ENCODE assay signal across 9 cellular contexts in genomic region chr20:4026093-4026601, GRCh38. TPM values are rescaled to one million over a fixed set of nuclear protein-coding genes. Genes with fewer than 3 reads are reported as not detected.
DNase-seq lines count a peak whose midpoint lies in the region; ATAC-seq and TF ChIP-seq lines count a peak whose summit lies in the region.
"Had no signal": no experiment of that assay in that cellular context is flagged by ENCODE, and none has a peak within 500 bp of the region (broad histone marks: within the 10 kb centered on the region; RNA-seq: fewer than 3 reads in every experiment).

No MANE protein-coding gene starts in this region.

- H2BK12ac ChIP-seq in H9 (ENCODE audit: insufficient read length, low read depth, low read length) = no peak overlapping the region

- H3K14ac ChIP-seq in H9 (ENCODE audit: insufficient read depth, low read length) = no peak overlapping the region

- no peaks in the 10 kb centered on the region for H3K79me2 ChIP-seq in H9 (ENCODE audit: insufficient read depth, low read length)

- no peak overlapping the region for H2BK5ac ChIP-seq in H9 (ENCODE audit: insufficient read length, low read length)

- no peak overlapping the region for H3K4me3 ChIP-seq in gastroesophageal sphincter
- H3K4me3 ChIP-seq in gastrocnemius medialis = no peak overlapping the region
- H3K4me3 ChIP-seq: pancreas had no signal

- H3K4me1 Mint-ChIP-seq in H9 = peaks cover 37 to 39% of the 10 kb centered on the region in 2 experiments
- no peaks in the 10 kb centered on the region for H3K4me1 Mint-ChIP-seq in activated CD4-positive, alpha-beta memory T cell treated with anti-CD3 and anti-CD28 coated beads, Interleukin-2, amount 10 ng/mL, durations not matched to agents 7 days and 5 days
- H3K4me1 Mint-ChIP-seq in activated naive CD4-positive, alpha-beta T cell treated with anti-CD3 and anti-CD28 coated beads for 36 hours (ENCODE audit: low read depth) = no peaks in the 10 kb centered on the region

- WGBS in H9 (ENCODE audit: extremely low coverage, insufficient read length, low lambda C conversion rate) = no CpG with 5 or more reads among the region's 4 CpGs
- 49 to 53% methylated on average over 3 to 4 of the region's 4 CpGs for WGBS in gastroesophageal sphincter (ENCODE audit: low coverage in 1 of 2), 2 donors

- no peaks in the 10 kb centered on the region for H3K23me2 ChIP-seq in H9 (ENCODE audit: insufficient read length, low read depth, low read length, poor library complexity, severe bottlenecking)

- H4K8ac ChIP-seq in H9 (replicated peaks; ENCODE audit: insufficient read length, low read depth, low read length) = no peak overlapping the region

- no peaks in the 10 kb centered on the region for H3K36me3 ChIP-seq in gastroesophageal sphincter
- no peaks in the 10 kb centered on the region for H3K36me3 ChIP-seq in gastrocnemius medialis
- H3K36me3 ChIP-seq: pancreas had no signal

- in situ Hi-C loops in SK-MEL-5 (cut with HindIII; ENCODE audit: low pct_unique_long_range_greater_than_20kb, low sequenced_read_pairs) (no loop called here), gastrocnemius medialis (cut with MboI; ENCODE audit: low sequenced_read_pairs in 4 of 4) (loop anchor here in 1 of 4 donors (10.0 kb wide), 1 partner anchor 49 kb away; no protein-coding TSS in a partner anchor)

- H3K4me1 ChIP-seq in H9 (ENCODE audit: insufficient read depth, low read length) (peaks cover 6% of the 10 kb centered on the region; the same call in 1 of the 2 replicates), gastroesophageal sphincter (peaks cover 0 to 13% (median 0%) of the 10 kb centered on the region in 3 donors), gastrocnemius medialis (peaks cover 0 to 4% of the 10 kb centered on the region in 2 donors)
- H3K4me1 ChIP-seq: pancreas had no signal

- no peak overlapping the region for H3K18ac ChIP-seq in H9 (ENCODE audit: insufficient read length, low read depth, low read length)

- DNase-seq in H9 (peak; percentile 52), SK-MEL-5 (ENCODE audit: low read depth, low spot score) (peak; percentile 59), gastrocnemius medialis (no peak), NOMO-1 treated with dmso at 0.1 percent for 144 hours (lab: John Stamatoyannopoulos, UW; ENCODE audit: unreplicated experiment) (no peak)
- DNase-seq in activated CD4-positive, alpha-beta memory T cell treated with anti-CD3 and anti-CD28 coated beads, Interleukin-2, amount 10 ng/mL, durations not matched to agents 7 days and 5 days = no peak
- DNase-seq in activated naive CD4-positive, alpha-beta T cell treated with anti-CD3 and anti-CD28 coated beads for 36 hours = no peak
- DNase-seq: pancreas had no signal

- H3T11ph ChIP-seq in H9 (ENCODE audit: low read length) = no peak overlapping the region

- H3K4me2 ChIP-seq in H9 (ENCODE audit: insufficient read depth, insufficient read length, low read length) = no peak overlapping the region

- no peak overlapping the region for H3K27ac Mint-ChIP-seq in H9
- H3K27ac Mint-ChIP-seq in activated CD4-positive, alpha-beta memory T cell treated with anti-CD3 and anti-CD28 coated beads, Interleukin-2, amount 10 ng/mL, durations not matched to agents 7 days and 5 days = no peak overlapping the region
- no peak overlapping the region for H3K27ac Mint-ChIP-seq in activated naive CD4-positive, alpha-beta T cell treated with anti-CD3 and anti-CD28 coated beads for 36 hours

- ATAC-seq in gastroesophageal sphincter (no peak), gastrocnemius medialis (peak; percentile 41 to 58), GM19324 (IDR thresholded peaks at IDR 0.05; ENCODE audit: low FRiP score, unreplicated experiment) (no peak)

- CTCF ChIA-PET in activated CD4-positive, alpha-beta memory T cell treated with anti-CD3 and anti-CD28 coated beads, Interleukin-2, amount 10 ng/mL, durations not matched to agents 7 days and 5 days (lab: Charles Lee) = interaction anchor here (0.7 to 1.3 kb wide), 3 partner anchors 22 to 338 kb away, joined by 3 to 5 read pairs (median 3); no protein-coding TSS in a partner anchor
- CTCF ChIA-PET in activated naive CD4-positive, alpha-beta T cell treated with anti-CD3 and anti-CD28 coated beads for 36 hours (lab: Charles Lee) = interaction anchor here (0.7 kb wide), 2 partner anchors 91 to 171 kb away, joined by 3 to 4 read pairs; no protein-coding TSS in a partner anchor

- no peak overlapping the region for H2BK15ac ChIP-seq in H9 (ENCODE audit: low read depth, low read length)

- H3K9me3 ChIP-seq in H9 (ENCODE audit: control insufficient read depth, low read depth, low read length) (peaks cover 5% of the 10 kb centered on the region), gastroesophageal sphincter (peaks cover 0 to 12% (median 0%) of the 10 kb centered on the region in 3 donors), gastrocnemius medialis (no peaks in the 10 kb centered on the region)
- H3K9me3 ChIP-seq: pancreas had no signal

- no peak overlapping the region for H3K9ac ChIP-seq in H9 (ENCODE audit: extremely low read depth, insufficient read length, low read length)

- peaks cover 6 to 18% of the 10 kb centered on the region in 2 experiments for H3K9me3 Mint-ChIP-seq in H9
- no peaks in the 10 kb centered on the region for H3K9me3 Mint-ChIP-seq in activated CD4-positive, alpha-beta memory T cell treated with anti-CD3 and anti-CD28 coated beads, Interleukin-2, amount 10 ng/mL, durations not matched to agents 7 days and 5 days
- peaks cover 2% of the 10 kb centered on the region for H3K9me3 Mint-ChIP-seq in activated naive CD4-positive, alpha-beta T cell treated with anti-CD3 and anti-CD28 coated beads for 36 hours

- H3K79me1 ChIP-seq in H9 (ENCODE audit: insufficient read depth, low read depth, low read length, poor library complexity, severe bottlenecking) = no peaks in the 10 kb centered on the region

- H2BK20ac ChIP-seq in H9 (ENCODE audit: low read depth, low read length, poor library complexity, severe bottlenecking) = no peak overlapping the region

- H3K4me3 Mint-ChIP-seq in H9 = no peak overlapping the region
- H3K4me3 Mint-ChIP-seq in activated CD4-positive, alpha-beta memory T cell treated with anti-CD3 and anti-CD28 coated beads, Interleukin-2, amount 10 ng/mL, durations not matched to agents 7 days and 5 days = no peak overlapping the region
- no peak overlapping the region for H3K4me3 Mint-ChIP-seq in activated naive CD4-positive, alpha-beta T cell treated with anti-CD3 and anti-CD28 coated beads for 36 hours

- peak; percentile 51; the same call in 2 of the 3 replicates for TF ChIP-seq CTCF in H9 (conservative IDR thresholded peaks at IDR 0.05)
- peak in 3 of 4 experiments; percentile 39 to 55 (median 42) for TF ChIP-seq CTCF in gastroesophageal sphincter (IDR thresholded peaks at IDR 0.05)
- peak in 2 of 5 experiments; percentile 26 for TF ChIP-seq CTCF in gastrocnemius medialis (IDR thresholded peaks at IDR 0.05 in 4 of 5, conservative IDR thresholded peaks at IDR 0.05 in 1 of 5)

- intact Hi-C loops in gastrocnemius medialis (cut with DNase I; ENCODE audit: low total_unique reads) = no loop called here
- intact Hi-C loops in activated naive CD4-positive, alpha-beta T cell treated with anti-CD3 and anti-CD28 coated beads for 36 hours (cut with micrococcal nuclease) = no loop called here

- H3K23ac ChIP-seq in H9 (ENCODE audit: insufficient read length, low read depth, low read length) = no peak overlapping the region

- no peak for TF ChIP-seq EP300 in gastroesophageal sphincter (IDR thresholded peaks at IDR 0.05)

- no peak overlapping the region for H2AFZ ChIP-seq in H9 (ENCODE audit: low read length)

- no peaks in the 10 kb centered on the region for H4K20me1 ChIP-seq in H9 (ENCODE audit: control insufficient read depth, insufficient read depth, insufficient read length)

- H2AK5ac ChIP-seq in H9 (ENCODE audit: insufficient read length, low read length) = no peak overlapping the region

- H3K27ac ChIP-seq in H9 (ENCODE audit: insufficient read length, low read depth, low read length) (no peak overlapping the region), gastroesophageal sphincter (no peak overlapping the region), gastrocnemius medialis (no peak overlapping the region)
- H3K27ac ChIP-seq: pancreas had no signal

- H3K27me3 Mint-ChIP-seq in H9 (ENCODE audit: low read depth) = peaks cover 43% of the 10 kb centered on the region
- H3K27me3 Mint-ChIP-seq in activated CD4-positive, alpha-beta memory T cell treated with anti-CD3 and anti-CD28 coated beads, Interleukin-2, amount 10 ng/mL, durations not matched to agents 7 days and 5 days = peaks cover 54% of the 10 kb centered on the region
- no peaks in the 10 kb centered on the region for H3K27me3 Mint-ChIP-seq in activated naive CD4-positive, alpha-beta T cell treated with anti-CD3 and anti-CD28 coated beads for 36 hours (ENCODE audit: low read depth)

- H3K27me3 ChIP-seq in H9 (ENCODE audit: insufficient read depth, low read length) = no peaks in the 10 kb centered on the region
- H3K27me3 ChIP-seq in gastroesophageal sphincter = peaks cover 5% of the 10 kb centered on the region
- no peaks in the 10 kb centered on the region for H3K27me3 ChIP-seq in gastrocnemius medialis
- H3K27me3 ChIP-seq: pancreas had no signal

- TF ChIP-seq POLR2A in gastroesophageal sphincter (IDR thresholded peaks at IDR 0.05) = no peak
- TF ChIP-seq POLR2A in gastrocnemius medialis (IDR thresholded peaks at IDR 0.05) = no peak

- POLR2A ChIA-PET in activated CD4-positive, alpha-beta memory T cell treated with anti-CD3 and anti-CD28 coated beads, Interleukin-2, amount 10 ng/mL, durations not matched to agents 7 days and 5 days (lab: Charles Lee) = interaction anchor here (1.1 kb wide), 1 partner anchor 133 kb away, joined by 3 read pairs; no protein-coding TSS in a partner anchor

- no peak overlapping the region for H2BK120ac ChIP-seq in H9 (ENCODE audit: low read depth, low read length, poor library complexity, severe bottlenecking)

- no peak overlapping the region for H3K4ac ChIP-seq in H9 (ENCODE audit: low read depth, low read length)

- no peak overlapping the region for H4K91ac ChIP-seq in H9 (ENCODE audit: insufficient read length, low read depth, low read length)

- H3K56ac ChIP-seq in H9 (ENCODE audit: insufficient read length, low read depth, low read length) = no peak overlapping the region

- H4K5ac ChIP-seq in H9 (ENCODE audit: insufficient read length, low read depth, low read length) = no peak overlapping the region

- peaks cover 3 to 13% (median 4%) of the 10 kb centered on the region in 3 experiments; a peak in 6 of 7 replicates for H3K36me3 Mint-ChIP-seq in H9 (ENCODE audit: insufficient read depth in 1 of 3, low read depth in 3 of 3)
- H3K36me3 Mint-ChIP-seq in activated CD4-positive, alpha-beta memory T cell treated with anti-CD3 and anti-CD28 coated beads, Interleukin-2, amount 10 ng/mL, durations not matched to agents 7 days and 5 days (ENCODE audit: low read depth) = peaks cover 3% of the 10 kb centered on the region
- H3K36me3 Mint-ChIP-seq in activated naive CD4-positive, alpha-beta T cell treated with anti-CD3 and anti-CD28 coated beads for 36 hours (ENCODE audit: low read depth) = no peaks in the 10 kb centered on the region

RNA-seq across cellular contexts. Expression of gene RNF24, which starts 10.8 kb away (rescaled TPM):
- total RNA-seq in H9 (2021) = 19.2 and 20.4 TPM in 2 replicates
- 9.4 and 11.8 TPM in 2 replicates for total RNA-seq in SK-MEL-5 (2014; rRNA removed; shearing (Covaris generic))
- 12.5 and 19.0 TPM in 2 replicates for polyA plus RNA-seq in SK-MEL-5 (2015; cell fraction: cytosol; rRNA removed)
- 13.6 and 15.1 TPM in 2 replicates for polyA plus RNA-seq in SK-MEL-5 (2015; cell fraction: nucleus; rRNA removed)
- total RNA-seq in gastroesophageal sphincter = 10 to 100 TPM; 10.1 to 16.2 (median 15.2) TPM
- 1 to 10 TPM; 1.3 to 3.1 (median 2.1) TPM for total RNA-seq in gastrocnemius medialis
- 10 to 100 TPM; 15.9 to 18.8 TPM for total RNA-seq in activated CD4-positive, alpha-beta memory T cell treated with anti-CD3 and anti-CD28 coated beads, Interleukin-2, amount 10 ng/mL, durations not matched to agents 7 days and 5 days
- 1 to 10 TPM; 2.9 to 3.8 TPM for total RNA-seq in activated naive CD4-positive, alpha-beta T cell treated with anti-CD3 and anti-CD28 coated beads for 36 hours

Comparison
In these comparisons a context has a peak if more than half of its experiments do, and no peak if none do; other contexts are left out.
1. DNase-seq: peak in H9 (single experiment) and SK-MEL-5 (single experiment); none in gastrocnemius medialis (0 of 2), activated CD4-positive, alpha-beta memory T cell treated with anti-CD3 and anti-CD28 coated beads, Interleukin-2, amount 10 ng/mL, durations not matched to agents 7 days and 5 days (single experiment), NOMO-1 treated with dmso at 0.1 percent for 144 hours (single experiment) and activated naive CD4-positive, alpha-beta T cell treated with anti-CD3 and anti-CD28 coated beads for 36 hours (single experiment).
2. ATAC-seq: peak in gastrocnemius medialis (2 of 2); none in gastroesophageal sphincter (single experiment) and GM19324 (single experiment).